In the genomic region with DNA sequence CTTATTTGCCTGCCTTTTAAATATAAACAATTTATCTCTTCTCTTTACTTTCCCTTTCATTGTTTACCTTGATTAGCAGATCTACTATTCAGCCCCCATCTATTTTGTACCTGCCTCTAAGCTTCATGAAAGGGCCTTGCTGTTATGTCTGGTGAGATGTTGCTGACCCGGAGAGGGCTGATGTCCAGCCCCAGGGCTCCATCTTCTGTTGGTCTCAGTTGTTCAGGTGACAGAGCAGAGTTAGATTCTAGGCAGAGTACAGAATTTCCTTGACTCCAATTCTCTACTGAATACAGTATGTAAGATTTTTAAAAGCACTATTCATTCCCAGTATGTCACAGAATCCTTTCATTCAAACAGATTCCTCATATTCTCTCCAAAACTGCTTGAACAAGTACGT, we compare ENCODE assay signal across 30 cellular contexts.
"Had no signal": no experiment of that assay in that cellular context is flagged by ENCODE, and none has a peak within 500 bp of the region (broad histone marks: within the 10 kb centered on the region; RNA-seq: fewer than 3 reads in every experiment).

No MANE protein-coding gene starts in this region.

- H3K27me3 ChIP-seq: ascending aorta, SJCRH30 had no signal

- H3K9me3 Mint-ChIP-seq: activated CD4-positive, alpha-beta T cell treated with anti-CD3 and anti-CD28 coated beads, Interleukin-2, amount 10 ng/mL, durations not matched to agents 7 days and 5 days; activated naive CD4-positive, alpha-beta T cell treated with anti-CD3 and anti-CD28 coated beads, Interleukin-2, amount 50 U/mL, for 24 hours; activated naive CD8-positive, alpha-beta T cell treated with anti-CD3 and anti-CD28 coated beads, Interleukin-2, amount 10 ng/mL, durations not matched to agents 7 days and 5 days; activated T-helper 2 cell treated with anti-CD3 and anti-CD28 coated beads, Interferon-gamma antibody, Interleukin-2, Interleukin-4, amounts not matched to agents 10 μg/mL and 5 μg/mL and 100 μg/mL, durations not matched to agents 14 hours and 24 hours and 36 hours had no signal

- H3K36me3 Mint-ChIP-seq: activated naive CD4-positive, alpha-beta T cell treated with anti-CD3 and anti-CD28 coated beads, Interleukin-2, amount 50 U/mL, for 24 hours; activated naive CD8-positive, alpha-beta T cell treated with anti-CD3 and anti-CD28 coated beads, Interleukin-2, amount 10 ng/mL, durations not matched to agents 7 days and 5 days had no signal

- H3K36me3 ChIP-seq: ascending aorta, SJCRH30 had no signal

- H3K27me3 Mint-ChIP-seq: activated CD4-positive, alpha-beta T cell treated with anti-CD3 and anti-CD28 coated beads, Interleukin-2, amount 10 ng/mL, durations not matched to agents 7 days and 5 days; activated naive CD4-positive, alpha-beta T cell treated with anti-CD3 and anti-CD28 coated beads, Interleukin-2, amount 50 U/mL, for 24 hours; activated naive CD8-positive, alpha-beta T cell treated with anti-CD3 and anti-CD28 coated beads, Interleukin-2, amount 10 ng/mL, durations not matched to agents 7 days and 5 days; activated T-cell treated with anti-CD3 and anti-CD28 coated beads, Interleukin-2, amount 50 U/mL, for 24 hours had no signal

- H3K27ac ChIP-seq: ascending aorta, SJCRH30 had no signal

- H3K4me3 Mint-ChIP-seq: activated CD4-positive, alpha-beta T cell treated with anti-CD3 and anti-CD28 coated beads for 36 hours; activated CD4-positive, alpha-beta T cell treated with anti-CD3 and anti-CD28 coated beads, Interleukin-2, amount 10 ng/mL, durations not matched to agents 7 days and 5 days; activated CD8-positive, alpha-beta T cell treated with anti-CD3 and anti-CD28 coated beads, Interleukin-2, amount 10 ng/mL, durations not matched to agents 7 days and 5 days; activated naive CD4-positive, alpha-beta T cell treated with anti-CD3 and anti-CD28 coated beads, Interleukin-2, amount 50 U/mL, for 24 hours; activated naive CD8-positive, alpha-beta T cell treated with anti-CD3 and anti-CD28 coated beads, Interleukin-2, amount 10 ng/mL, durations not matched to agents 7 days and 5 days; activated T-cell treated with anti-CD3 and anti-CD28 coated beads, Interleukin-2, amount 50 U/mL, for 24 hours; WTC11 had no signal

- H3K4me1 Mint-ChIP-seq: activated CD4-positive, alpha-beta T cell treated with anti-CD3 and anti-CD28 coated beads for 36 hours; activated CD4-positive, alpha-beta T cell treated with anti-CD3 and anti-CD28 coated beads, Interleukin-2, amount 10 ng/mL, durations not matched to agents 7 days and 5 days; activated naive CD4-positive, alpha-beta T cell treated with anti-CD3 and anti-CD28 coated beads, Interleukin-2, amount 50 U/mL, for 24 hours; activated naive CD8-positive, alpha-beta T cell treated with anti-CD3 and anti-CD28 coated beads, Interleukin-2, amount 10 ng/mL, durations not matched to agents 7 days and 5 days; WTC11 had no signal

- H3K4me3 ChIP-seq: ascending aorta, SJCRH30 had no signal

- H3K4me1 ChIP-seq: ascending aorta, SJCRH30 had no signal

- H3K9me3 ChIP-seq: ascending aorta, SJCRH30 had no signal

- H3K27ac Mint-ChIP-seq: activated CD4-positive, alpha-beta T cell treated with anti-CD3 and anti-CD28 coated beads for 36 hours; activated CD4-positive, alpha-beta T cell treated with anti-CD3 and anti-CD28 coated beads, Interleukin-2, amount 10 ng/mL, durations not matched to agents 7 days and 5 days; activated CD8-positive, alpha-beta T cell treated with anti-CD3 and anti-CD28 coated beads, Interleukin-2, amount 10 ng/mL, durations not matched to agents 7 days and 5 days; activated naive CD4-positive, alpha-beta T cell treated with anti-CD3 and anti-CD28 coated beads, Interleukin-2, amount 50 U/mL, for 24 hours; activated naive CD8-positive, alpha-beta T cell treated with anti-CD3 and anti-CD28 coated beads, Interleukin-2, amount 10 ng/mL, durations not matched to agents 7 days and 5 days; activated T-cell treated with anti-CD3 and anti-CD28 coated beads, Interleukin-2, amount 50 U/mL, for 24 hours; activated T-helper 2 cell treated with anti-CD3 and anti-CD28 coated beads, Interferon-gamma antibody, Interleukin-2, Interleukin-4, amounts not matched to agents 10 μg/mL and 5 μg/mL and 100 μg/mL, durations not matched to agents 14 hours and 24 hours and 36 hours; WTC11 had no signal

- ATAC-seq: activated CD4-positive, alpha-beta T cell treated with anti-CD3 and anti-CD28 coated beads for 36 hours; activated CD4-positive, CD25-positive, alpha-beta regulatory T cell treated with anti-CD3 and anti-CD28 coated beads, Interleukin-2, amount 50 U/mL, for 24 hours; activated CD8-positive, alpha-beta T cell treated with anti-CD3 and anti-CD28 coated beads, Interleukin-2, amount 10 ng/mL, durations not matched to agents 7 days and 5 days; WTC11 had no signal

- DNase-seq: activated CD4-positive, alpha-beta T cell treated with anti-CD3 and anti-CD28 coated beads for 36 hours; activated CD4-positive, alpha-beta T cell treated with anti-CD3 and anti-CD28 coated beads, Interleukin-2, amount 10 ng/mL, durations not matched to agents 7 days and 5 days; activated CD4-positive, alpha-beta T cell treated with anti-CD3 and anti-CD28 coated beads, Interleukin-2, amount 50 U/mL, for 48 hours; activated CD8-positive, alpha-beta T cell treated with anti-CD3 and anti-CD28 coated beads, Interleukin-2, amount 10 ng/mL, durations not matched to agents 7 days and 5 days; activated gamma-delta T cell; activated naive CD4-positive, alpha-beta T cell treated with Interleukin-2 at 50 U/mL for 16 hours; activated naive CD8-positive, alpha-beta T cell treated with anti-CD3 and anti-CD28 coated beads, Interleukin-2, amount 10 ng/mL, durations not matched to agents 7 days and 5 days; activated T-cell treated with anti-CD3 and anti-CD28 coated beads, Interleukin-2, amount 50 U/mL, for 24 hours; amygdala; cortex of kidney; Kasumi-1; KG1; MM.1S; MV-4-11; NCI-H1092; NCI-H1436 treated with DMSO at 0.1 percent for 48 hours; NCI-H1694 treated with DMSO at 0.1 percent for 48 hours; NCI-H2029; NCI-H2171 treated with DMSO at 0.1 percent for 48 hours; NCI-H2227 treated with DMSO at 0.1 percent for 48 hours; NCI-H446; NCI-H510A treated with DMSO at 0.1 percent for 48 hours; SHP77; SJCRH30; T1000 had no signal
